In the genomic region with DNA sequence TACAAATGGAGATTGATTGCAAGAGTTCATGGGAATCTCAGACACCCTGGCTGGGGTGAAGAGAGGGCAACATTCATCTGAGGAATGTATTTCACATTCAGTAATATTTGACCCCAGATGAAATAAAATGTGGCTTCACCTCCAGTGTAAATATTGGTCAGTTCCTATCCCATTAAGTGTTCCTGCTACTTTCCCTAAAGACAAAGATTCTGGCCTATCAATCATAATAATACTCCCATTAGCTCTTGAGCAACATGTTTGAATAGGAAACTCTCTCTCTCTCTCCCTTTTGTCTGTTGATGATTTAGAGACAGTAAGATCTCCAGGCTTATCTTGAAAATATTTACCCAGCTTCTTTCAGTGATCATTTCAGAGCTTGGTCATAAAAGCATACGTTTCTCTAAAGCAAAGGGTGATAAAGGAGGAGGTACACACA, we compare ENCODE assay signal across 1 cellular context.
TF ChIP-seq lines count a peak whose summit lies in the region.

No MANE protein-coding gene starts in this region.

TF ChIP-seq in SK-N-SH treated with all-trans-retinoic acid at 6 μM for 48 hours, 23 proteins besides CTCF, POLR2A, EP300 and RAD21 (continued from another document):
- TF ChIP-seq, protein P1, sequence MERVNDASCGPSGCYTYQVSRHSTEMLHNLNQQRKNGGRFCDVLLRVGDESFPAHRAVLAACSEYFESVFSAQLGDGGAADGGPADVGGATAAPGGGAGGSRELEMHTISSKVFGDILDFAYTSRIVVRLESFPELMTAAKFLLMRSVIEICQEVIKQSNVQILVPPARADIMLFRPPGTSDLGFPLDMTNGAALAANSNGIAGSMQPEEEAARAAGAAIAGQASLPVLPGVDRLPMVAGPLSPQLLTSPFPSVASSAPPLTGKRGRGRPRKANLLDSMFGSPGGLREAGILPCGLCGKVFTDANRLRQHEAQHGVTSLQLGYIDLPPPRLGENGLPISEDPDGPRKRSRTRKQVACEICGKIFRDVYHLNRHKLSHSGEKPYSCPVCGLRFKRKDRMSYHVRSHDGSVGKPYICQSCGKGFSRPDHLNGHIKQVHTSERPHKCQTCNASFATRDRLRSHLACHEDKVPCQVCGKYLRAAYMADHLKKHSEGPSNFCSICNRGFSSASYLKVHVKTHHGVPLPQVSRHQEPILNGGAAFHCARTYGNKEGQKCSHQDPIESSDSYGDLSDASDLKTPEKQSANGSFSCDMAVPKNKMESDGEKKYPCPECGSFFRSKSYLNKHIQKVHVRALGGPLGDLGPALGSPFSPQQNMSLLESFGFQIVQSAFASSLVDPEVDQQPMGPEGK (CRISPR knock-in tag; IDR thresholded peaks at IDR 0.05; ENCODE audit: borderline replicate concordance), result no peak
- TF ChIP-seq GLIS3 (CRISPR knock-in tag; IDR thresholded peaks at IDR 0.05), result no peak
- no peak for TF ChIP-seq ZC3H10 (CRISPR knock-in tag; IDR thresholded peaks at IDR 0.05)
- no peak for TF ChIP-seq RARB (CRISPR knock-in tag; IDR thresholded peaks at IDR 0.05)
- TF ChIP-seq CSRNP3 (CRISPR knock-in tag; IDR thresholded peaks at IDR 0.05), result peak; percentile 62; the same call in 1 of the 2 replicates
- peak; percentile 97 for TF ChIP-seq ISL1 (CRISPR knock-in tag; IDR thresholded peaks at IDR 0.05)
- TF ChIP-seq, protein P2, sequence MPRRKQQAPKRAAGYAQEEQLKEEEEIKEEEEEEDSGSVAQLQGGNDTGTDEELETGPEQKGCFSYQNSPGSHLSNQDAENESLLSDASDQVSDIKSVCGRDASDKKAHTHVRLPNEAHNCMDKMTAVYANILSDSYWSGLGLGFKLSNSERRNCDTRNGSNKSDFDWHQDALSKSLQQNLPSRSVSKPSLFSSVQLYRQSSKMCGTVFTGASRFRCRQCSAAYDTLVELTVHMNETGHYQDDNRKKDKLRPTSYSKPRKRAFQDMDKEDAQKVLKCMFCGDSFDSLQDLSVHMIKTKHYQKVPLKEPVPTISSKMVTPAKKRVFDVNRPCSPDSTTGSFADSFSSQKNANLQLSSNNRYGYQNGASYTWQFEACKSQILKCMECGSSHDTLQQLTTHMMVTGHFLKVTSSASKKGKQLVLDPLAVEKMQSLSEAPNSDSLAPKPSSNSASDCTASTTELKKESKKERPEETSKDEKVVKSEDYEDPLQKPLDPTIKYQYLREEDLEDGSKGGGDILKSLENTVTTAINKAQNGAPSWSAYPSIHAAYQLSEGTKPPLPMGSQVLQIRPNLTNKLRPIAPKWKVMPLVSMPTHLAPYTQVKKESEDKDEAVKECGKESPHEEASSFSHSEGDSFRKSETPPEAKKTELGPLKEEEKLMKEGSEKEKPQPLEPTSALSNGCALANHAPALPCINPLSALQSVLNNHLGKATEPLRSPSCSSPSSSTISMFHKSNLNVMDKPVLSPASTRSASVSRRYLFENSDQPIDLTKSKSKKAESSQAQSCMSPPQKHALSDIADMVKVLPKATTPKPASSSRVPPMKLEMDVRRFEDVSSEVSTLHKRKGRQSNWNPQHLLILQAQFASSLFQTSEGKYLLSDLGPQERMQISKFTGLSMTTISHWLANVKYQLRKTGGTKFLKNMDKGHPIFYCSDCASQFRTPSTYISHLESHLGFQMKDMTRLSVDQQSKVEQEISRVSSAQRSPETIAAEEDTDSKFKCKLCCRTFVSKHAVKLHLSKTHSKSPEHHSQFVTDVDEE (CRISPR knock-in tag; IDR thresholded peaks at IDR 0.05), result peak; percentile 70
- TF ChIP-seq SNAI2 (CRISPR knock-in tag; IDR thresholded peaks at IDR 0.05), result no peak
- no peak for TF ChIP-seq ARNTL (CRISPR knock-in tag; IDR thresholded peaks at IDR 0.05; ENCODE audit: borderline replicate concordance, low read depth)
- no peak for TF ChIP-seq BACH2 (CRISPR knock-in tag; IDR thresholded peaks at IDR 0.05; ENCODE audit: borderline replicate concordance)
- 0 out of 2 replicates have a peak, but pooled peaks have one; percentile 19 for TF ChIP-seq CREB5 (CRISPR knock-in tag; IDR thresholded peaks at IDR 0.05; ENCODE audit: low read depth)
- 0 out of 2 replicates have a peak, but pooled peaks have one; percentile 64 for TF ChIP-seq TCF4 (CRISPR knock-in tag; IDR thresholded peaks at IDR 0.05; ENCODE audit: borderline replicate concordance)
- TF ChIP-seq PPARA (CRISPR knock-in tag; IDR thresholded peaks at IDR 0.05; ENCODE audit: borderline replicate concordance), result no peak
- TF ChIP-seq ZNF8 (CRISPR knock-in tag; IDR thresholded peaks at IDR 0.05), result no peak
